11 cellular contexts compared by ENCODE assay signal in the genomic region with DNA sequence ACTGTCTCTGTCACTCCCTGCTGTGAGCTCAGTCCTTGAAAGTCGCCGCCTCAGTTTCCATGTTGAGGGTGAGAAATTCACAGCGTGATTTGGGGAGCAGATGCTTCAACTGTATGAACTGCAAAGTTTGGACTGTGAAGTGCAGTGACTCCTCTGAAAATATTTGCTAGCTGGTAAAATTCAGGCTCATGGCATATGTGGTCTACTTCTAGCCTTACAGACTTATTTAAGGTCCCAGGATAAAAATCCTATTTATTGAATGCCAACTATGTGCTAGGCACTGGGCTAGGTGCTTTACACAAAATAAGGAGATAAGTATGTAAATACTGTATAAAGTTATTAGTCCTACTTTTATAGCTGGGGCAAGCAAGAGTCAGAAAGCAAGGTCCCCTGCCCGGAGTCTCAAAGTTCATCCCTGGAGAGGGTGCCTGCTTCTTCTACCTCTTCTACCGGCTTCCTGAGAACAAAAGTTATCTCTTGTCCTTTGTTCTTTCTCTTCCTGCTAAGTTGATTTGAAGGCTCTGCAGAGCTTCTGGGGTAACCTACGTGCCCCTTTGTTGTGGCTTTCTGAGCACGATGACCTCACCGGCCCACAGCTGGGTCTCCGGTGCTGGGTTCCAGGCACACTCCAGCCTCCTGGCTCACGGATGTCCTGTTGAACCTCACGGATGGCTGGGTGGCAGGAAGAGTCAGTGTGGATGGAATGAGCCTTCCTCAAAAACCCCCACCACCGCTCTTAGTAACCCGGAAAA.
DNase-seq lines count a peak whose midpoint lies in the region; ATAC-seq and TF ChIP-seq lines count a peak whose summit lies in the region.
"Had no signal": no experiment of that assay in that cellular context is flagged by ENCODE, and none has a peak within 500 bp of the region (broad histone marks: within the 10 kb centered on the region; RNA-seq: fewer than 3 reads in every experiment).

No MANE protein-coding gene starts in this region.

- no peak for TF ChIP-seq CTCF in GM23338 (conservative IDR thresholded peaks at IDR 0.05; ENCODE audit: low read depth in 2 of 2)
- TF ChIP-seq CTCF in progenitor cell of endocrine pancreas (IDR thresholded peaks at IDR 0.05; ENCODE audit: unreplicated experiment) = no peak
- TF ChIP-seq CTCF in GM10248 (IDR thresholded peaks at IDR 0.05; ENCODE audit: control extremely low read depth, extremely low read depth, low read depth, missing control alignments) = no peak

- no peaks in the 10 kb centered on the region for H3K36me3 Mint-ChIP-seq in GM23338 (ENCODE audit: low read depth)
- H3K36me3 Mint-ChIP-seq in T-helper 2 cell treated with Interferon-gamma antibody and Interleukin-4, amounts not matched to agents 5 μg/mL and 100 μg/mL, for 36 hours (ENCODE audit: low read depth) = peaks cover 21% of the 10 kb centered on the region
- peaks cover 28% of the 10 kb centered on the region for H3K36me3 Mint-ChIP-seq in activated naive CD8-positive, alpha-beta T cell treated with anti-CD3 and anti-CD28 coated beads, Interleukin-2, amount 10 ng/mL, durations not matched to agents 7 days and 5 days
- H3K36me3 Mint-ChIP-seq in progenitor cell of endocrine pancreas (ENCODE audit: insufficient read depth) = peaks cover 6% of the 10 kb centered on the region

- DNase-seq in GM23338 (ENCODE audit: low spot score) (no peak), progenitor cell of endocrine pancreas (ENCODE audit: low spot score, unreplicated experiment) (no peak), posterior vena cava (ENCODE audit: low spot score) (no peak), ACHN (no peak), GM10248 (ENCODE audit: extremely low spot score) (no peak)
- DNase-seq in T-helper 2 cell treated with Interferon-gamma antibody and Interleukin-4, amounts not matched to agents 5 μg/mL and 100 μg/mL, for 36 hours (ENCODE audit: low spot score) = peak; percentile 53
- DNase-seq in activated naive CD8-positive, alpha-beta T cell treated with anti-CD3 and anti-CD28 coated beads, Interleukin-2, amount 10 ng/mL, durations not matched to agents 7 days and 5 days = peak; percentile 70
- DNase-seq: hippocampal formation, NCI-H2029, PC-3 had no signal

- no peak overlapping the region; the same call in 1 of the 2 replicates for H3K27ac ChIP-seq in GM23338 (ENCODE audit: low read depth)

- no peak overlapping the region for H3K4me2 ChIP-seq in GM23338

- CTCF ChIA-PET in GM10248 (lab: Yijun Ruan, JAX) = interaction anchor here (0.7 to 1.2 kb wide), 2 partner anchors 11 to 40 kb away, joined by 3 to 4 read pairs; no protein-coding TSS in a partner anchor

- peaks cover 26% of the 10 kb centered on the region for H3K4me1 Mint-ChIP-seq in GM23338
- peaks cover 65% of the 10 kb centered on the region for H3K4me1 Mint-ChIP-seq in T-helper 2 cell treated with Interferon-gamma antibody and Interleukin-4, amounts not matched to agents 5 μg/mL and 100 μg/mL, for 36 hours (ENCODE audit: low read depth)
- peaks cover 76% of the 10 kb centered on the region for H3K4me1 Mint-ChIP-seq in activated naive CD8-positive, alpha-beta T cell treated with anti-CD3 and anti-CD28 coated beads, Interleukin-2, amount 10 ng/mL, durations not matched to agents 7 days and 5 days
- peaks cover 6% of the 10 kb centered on the region for H3K4me1 Mint-ChIP-seq in progenitor cell of endocrine pancreas (ENCODE audit: low read depth)

- H3K4me1 ChIP-seq in GM23338 (ENCODE audit: insufficient read depth) = no peaks in the 10 kb centered on the region; the same call in 1 of the 2 replicates

- H3K4me3 Mint-ChIP-seq in GM23338 (no peak overlapping the region), progenitor cell of endocrine pancreas (ENCODE audit: low read depth) (no peak overlapping the region)
- H3K4me3 Mint-ChIP-seq in T-helper 2 cell treated with Interferon-gamma antibody and Interleukin-4, amounts not matched to agents 5 μg/mL and 100 μg/mL, for 36 hours = peak overlapping the region; percentile 81
- peak overlapping the region; percentile 37 for H3K4me3 Mint-ChIP-seq in activated naive CD8-positive, alpha-beta T cell treated with anti-CD3 and anti-CD28 coated beads, Interleukin-2, amount 10 ng/mL, durations not matched to agents 7 days and 5 days

- intact Hi-C loops in posterior vena cava (cut with DNase I) = loop anchor here in 1 of 2 donors (5.0 kb wide), 1 partner anchor 1037 kb away; no protein-coding TSS in a partner anchor

- no peak overlapping the region for H3K4me3 ChIP-seq in GM23338

- H3K9me3 Mint-ChIP-seq in GM23338 (no peaks in the 10 kb centered on the region), progenitor cell of endocrine pancreas (ENCODE audit: low read depth) (no peaks in the 10 kb centered on the region)
- no peaks in the 10 kb centered on the region for H3K9me3 Mint-ChIP-seq in T-helper 2 cell treated with Interferon-gamma antibody and Interleukin-4, amounts not matched to agents 5 μg/mL and 100 μg/mL, for 36 hours
- H3K9me3 Mint-ChIP-seq in activated naive CD8-positive, alpha-beta T cell treated with anti-CD3 and anti-CD28 coated beads, Interleukin-2, amount 10 ng/mL, durations not matched to agents 7 days and 5 days = no peaks in the 10 kb centered on the region

- H3K36me3 ChIP-seq in GM23338 (ENCODE audit: insufficient read depth) = no peaks in the 10 kb centered on the region; the same call in 1 of the 2 replicates

- ATAC-seq in GM23338 (no peak), GM21360 (IDR thresholded peaks at IDR 0.05; ENCODE audit: unreplicated experiment) (no peak)
- ATAC-seq in activated naive CD8-positive, alpha-beta T cell treated with anti-CD3 and anti-CD28 coated beads, Interleukin-2, amount 10 ng/mL, durations not matched to agents 7 days and 5 days (ENCODE audit: low read depth) = peak; percentile 87
- ATAC-seq: PC-3 had no signal

- in situ Hi-C loops in ACHN (cut with HindIII; ENCODE audit: low pct_ligation_motif_present, low pct_unique_long_range_greater_than_20kb, low sequenced_read_pairs) = no loop called here

- no peaks in the 10 kb centered on the region for H3K27me3 Mint-ChIP-seq in GM23338 (ENCODE audit: insufficient read depth, low read depth, poor library complexity)
- no peaks in the 10 kb centered on the region for H3K27me3 Mint-ChIP-seq in T-helper 2 cell treated with Interferon-gamma antibody and Interleukin-4, amounts not matched to agents 5 μg/mL and 100 μg/mL, for 36 hours (ENCODE audit: low read depth)
- H3K27me3 Mint-ChIP-seq in activated naive CD8-positive, alpha-beta T cell treated with anti-CD3 and anti-CD28 coated beads, Interleukin-2, amount 10 ng/mL, durations not matched to agents 7 days and 5 days = no peaks in the 10 kb centered on the region
- H3K27me3 Mint-ChIP-seq in progenitor cell of endocrine pancreas = no peaks in the 10 kb centered on the region

- H2AFZ ChIP-seq in GM23338 = no peak overlapping the region

- H3F3A ChIP-seq in GM23338 (replicated peaks; ENCODE audit: low read depth) = no peaks in the 10 kb centered on the region

- H4K20me1 ChIP-seq in GM23338 (replicated peaks; ENCODE audit: insufficient read depth) = no peaks in the 10 kb centered on the region

- no peaks in the 10 kb centered on the region for H3K27me3 ChIP-seq in GM23338 (ENCODE audit: insufficient read depth)

- H3K27ac Mint-ChIP-seq in GM23338 (peak overlapping the region; percentile 91; the same call in 1 of the 2 replicates), progenitor cell of endocrine pancreas (peak overlapping the region; percentile 60)
- H3K27ac Mint-ChIP-seq in T-helper 2 cell treated with Interferon-gamma antibody and Interleukin-4, amounts not matched to agents 5 μg/mL and 100 μg/mL, for 36 hours = peak overlapping the region; percentile 90
- peak overlapping the region; percentile 93 for H3K27ac Mint-ChIP-seq in activated naive CD8-positive, alpha-beta T cell treated with anti-CD3 and anti-CD28 coated beads, Interleukin-2, amount 10 ng/mL, durations not matched to agents 7 days and 5 days

- H3K79me2 ChIP-seq in GM23338 (replicated peaks; ENCODE audit: insufficient read depth) = no peaks in the 10 kb centered on the region

- POLR2A ChIA-PET in activated naive CD8-positive, alpha-beta T cell treated with anti-CD3 and anti-CD28 coated beads, Interleukin-2, amount 10 ng/mL, durations not matched to agents 7 days and 5 days (lab: Charles Lee) = interaction anchor here (0.8 to 4.0 kb wide), 15 partner anchors 10 to 116 kb away, joined by 3 to 17 read pairs (median 5); a partner anchor contains a TSS
- POLR2A ChIA-PET in GM10248 (lab: Yijun Ruan, JAX) = no interaction called here

- peaks cover 3% of the 10 kb centered on the region; the same call in 1 of the 2 replicates for H3K9me2 ChIP-seq in GM23338 (ENCODE audit: insufficient read depth)

TF ChIP-seq in GM23338, 12 proteins besides CTCF, POLR2A, EP300 and RAD21:
- TF ChIP-seq EZH2 (IDR thresholded peaks at IDR 0.05; ENCODE audit: low read depth, unreplicated experiment) (no peak), NANOG (IDR thresholded peaks at IDR 0.05; ENCODE audit: borderline replicate concordance) (no peak), CREB1 (CRISPR knock-in tag; IDR thresholded peaks at IDR 0.05; ENCODE audit: low read depth) (no peak), EZH2phosphoT487 (IDR thresholded peaks at IDR 0.05; ENCODE audit: unreplicated experiment) (no peak)
TF ChIP-seq in GM23338: peak in this region for 0.

Comparison
In these comparisons a context has a peak if more than half of its experiments do, and no peak if none do; other contexts are left out.
1. DNase-seq: peak in T-helper 2 cell treated with Interferon-gamma antibody and Interleukin-4, amounts not matched to agents 5 μg/mL and 100 μg/mL, for 36 hours (single experiment) and activated naive CD8-positive, alpha-beta T cell treated with anti-CD3 and anti-CD28 coated beads, Interleukin-2, amount 10 ng/mL, durations not matched to agents 7 days and 5 days (single experiment); none in GM23338 (single experiment), progenitor cell of endocrine pancreas (single experiment), posterior vena cava (single experiment), ACHN (single experiment) and GM10248 (single experiment).
2. H3K4me3 Mint-ChIP-seq: peak in T-helper 2 cell treated with Interferon-gamma antibody and Interleukin-4, amounts not matched to agents 5 μg/mL and 100 μg/mL, for 36 hours (single experiment) and activated naive CD8-positive, alpha-beta T cell treated with anti-CD3 and anti-CD28 coated beads, Interleukin-2, amount 10 ng/mL, durations not matched to agents 7 days and 5 days (single experiment); none in GM23338 (single experiment) and progenitor cell of endocrine pancreas (single experiment).
3. Peak in every context shown above with its lines, with median percentiles within 50 percentile points of each other: H3K27ac Mint-ChIP-seq.